In genomic region chr13:52455677-52456041, GRCh38 we compare ENCODE assay signal across 8 cellular contexts. TPM values are rescaled to one million over a fixed set of nuclear protein-coding genes. Genes with fewer than 3 reads are reported as not detected.
A peak's percentile ranks its signal among the peaks of the same experiment; 100 is the strongest.
DNase-seq lines count a peak whose midpoint lies in the region; ATAC-seq and TF ChIP-seq lines count a peak whose summit lies in the region.

No MANE protein-coding gene starts in this region.

- CTCF ChIA-PET in activated CD8-positive, alpha-beta T cell treated with anti-CD3 and anti-CD28 coated beads, Interleukin-2, amount 10 ng/mL, durations not matched to agents 7 days and 5 days (lab: Charles Lee) = interaction anchor here (1.0 kb wide), 1 partner anchor 8 kb away, joined by 3 read pairs; no protein-coding TSS in a partner anchor

- TF ChIP-seq CTCF in AG09309 (IDR thresholded peaks at IDR 0.05; ENCODE audit: control insufficient read depth, insufficient read depth, low read depth, low read length, missing control alignments) = no peak

- H3K36me3 Mint-ChIP-seq in activated CD8-positive, alpha-beta T cell treated with anti-CD3 and anti-CD28 coated beads, Interleukin-2, amount 10 ng/mL, durations not matched to agents 7 days and 5 days (ENCODE audit: low read depth) = peaks cover 37% of the 10 kb centered on the region

- POLR2A ChIA-PET in activated CD8-positive, alpha-beta T cell treated with anti-CD3 and anti-CD28 coated beads, Interleukin-2, amount 10 ng/mL, durations not matched to agents 7 days and 5 days (lab: Charles Lee) = interaction anchor here (0.7 to 1.0 kb wide), 2 partner anchors 64 to 162 kb away, joined by 3 read pairs; no protein-coding TSS in a partner anchor

- H3K27me3 Mint-ChIP-seq in activated CD8-positive, alpha-beta T cell treated with anti-CD3 and anti-CD28 coated beads, Interleukin-2, amount 10 ng/mL, durations not matched to agents 7 days and 5 days (ENCODE audit: low read depth) = no peaks in the 10 kb centered on the region

- DNase-seq in AG09309 (ENCODE audit: low read depth) (no peak), NCI-H69 (lab: John Stamatoyannopoulos, UW) (peak; percentile 79), medulla oblongata (ENCODE audit: extremely low spot score) (peak; percentile 63)
- DNase-seq in activated CD8-positive, alpha-beta T cell treated with anti-CD3 and anti-CD28 coated beads, Interleukin-2, amount 10 ng/mL, durations not matched to agents 7 days and 5 days = peak; percentile 82
- DNase-seq in effector CD4-positive, alpha-beta T cell = peak; percentile 72
- DNase-seq in stimulated activated CD8-positive, alpha-beta memory T cell treated with anti-CD3 and anti-CD28 coated beads, Interleukin-12 subunit alpha, Interleukin-12 subunit beta, amount 100 ng/mL, for 1 hour (ENCODE audit: low read depth) = peak; percentile 62

- H3K9me3 Mint-ChIP-seq in activated CD8-positive, alpha-beta T cell treated with anti-CD3 and anti-CD28 coated beads, Interleukin-2, amount 10 ng/mL, durations not matched to agents 7 days and 5 days (ENCODE audit: insufficient read depth) = no peaks in the 10 kb centered on the region

- peak overlapping the region; percentile 71 for H3K4me3 ChIP-seq in AG09309 (ENCODE audit: control insufficient read depth, low read depth, low read length)

- peaks cover 58% of the 10 kb centered on the region for H3K4me1 Mint-ChIP-seq in activated CD8-positive, alpha-beta T cell treated with anti-CD3 and anti-CD28 coated beads, Interleukin-2, amount 10 ng/mL, durations not matched to agents 7 days and 5 days (ENCODE audit: low read depth)

- ATAC-seq in GM19023 (IDR thresholded peaks at IDR 0.05; ENCODE audit: unreplicated experiment) (peak; percentile 40), HG03280 (IDR thresholded peaks at IDR 0.05; ENCODE audit: unreplicated experiment) (peak; percentile 30)
- peak; percentile 42 for ATAC-seq in activated CD8-positive, alpha-beta T cell treated with anti-CD3 and anti-CD28 coated beads, Interleukin-2, amount 10 ng/mL, durations not matched to agents 7 days and 5 days

- peak overlapping the region; percentile 76 for H3K4me3 Mint-ChIP-seq in activated CD8-positive, alpha-beta T cell treated with anti-CD3 and anti-CD28 coated beads, Interleukin-2, amount 10 ng/mL, durations not matched to agents 7 days and 5 days

- peak overlapping the region; percentile 91 for H3K27ac Mint-ChIP-seq in activated CD8-positive, alpha-beta T cell treated with anti-CD3 and anti-CD28 coated beads, Interleukin-2, amount 10 ng/mL, durations not matched to agents 7 days and 5 days

RNA-seq across cellular contexts. Expression of gene CKAP2, which starts 0.4 kb away (rescaled TPM):
- total RNA-seq in activated CD8-positive, alpha-beta T cell treated with anti-CD3 and anti-CD28 coated beads, Interleukin-2, amount 10 ng/mL, durations not matched to agents 7 days and 5 days = 10 to 100 TPM; 75.5 to 84.4 TPM

RNA-seq across cellular contexts. Expression of gene VPS36, which starts 5.2 kb away (rescaled TPM):
- 10 to 100 TPM; 39.1 to 43.2 TPM for total RNA-seq in activated CD8-positive, alpha-beta T cell treated with anti-CD3 and anti-CD28 coated beads, Interleukin-2, amount 10 ng/mL, durations not matched to agents 7 days and 5 days

RNA-seq across cellular contexts. Expression of gene THSD1, which starts 49.7 kb away (rescaled TPM):
- total RNA-seq in activated CD8-positive, alpha-beta T cell treated with anti-CD3 and anti-CD28 coated beads, Interleukin-2, amount 10 ng/mL, durations not matched to agents 7 days and 5 days = under 1 TPM; 0.08 to 0.16 TPM
